Comparison of ENCODE assay signal across 8 cellular contexts in the genomic region with DNA sequence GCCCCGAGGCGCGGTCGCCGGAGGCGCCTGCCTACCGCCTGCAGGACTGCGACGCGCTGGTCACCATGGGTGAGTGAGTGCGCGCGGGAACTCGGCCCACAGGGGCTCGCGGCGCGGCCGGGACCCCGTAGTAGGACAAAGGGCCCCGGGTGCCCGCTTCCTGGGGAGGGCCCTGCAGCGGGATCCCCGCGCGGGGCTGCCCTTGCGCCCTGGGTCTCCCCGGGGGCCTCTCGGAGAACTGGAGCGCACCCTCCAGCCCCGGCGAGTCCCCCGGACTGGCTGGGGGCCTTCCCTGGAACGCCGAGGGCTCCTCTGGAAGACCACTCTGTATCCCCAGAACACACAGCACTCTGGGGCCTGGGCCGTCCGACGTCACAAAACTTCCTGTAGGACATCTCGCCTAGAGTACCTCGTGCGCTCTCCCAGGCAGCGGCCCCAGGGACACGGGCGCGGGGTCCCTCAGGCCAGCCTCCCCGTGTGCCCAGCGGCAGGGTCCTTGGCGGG.
A peak's percentile ranks its signal among the peaks of the same experiment; 100 is the strongest.
DNase-seq lines count a peak whose midpoint lies in the region; ATAC-seq, FAIRE-seq and TF ChIP-seq lines count a peak whose summit lies in the region.

No MANE protein-coding gene starts in this region.

- H3K9me3 ChIP-seq in KOPT-K1 (ENCODE audit: insufficient read depth, low read length, poor library complexity, severe bottlenecking) (no peaks in the 10 kb centered on the region), small intestine (ENCODE audit: control insufficient read depth, low read depth) (no peaks in the 10 kb centered on the region)

- DNase-seq in NK-92 treated with Interleukin-12 subunit alpha and Interleukin-12 subunit beta, amount 100 ng/mL, for 24 hours (lab: John Stamatoyannopoulos, UW): peak; percentile 5
- no peak for DNase-seq in NK-92 (lab: John Stamatoyannopoulos, UW; ENCODE audit: unreplicated experiment)
- DNase-seq in endothelial cell (ENCODE audit: low spot score): peak; percentile 9
- peak; percentile 28 for DNase-seq in small intestine
- no peak for DNase-seq in NCI-H1694 (lab: John Stamatoyannopoulos, UW)
- no peak for DNase-seq in GM12892 (ENCODE audit: insufficient read length)

- H3K36me3 Mint-ChIP-seq in endothelial cell (ENCODE audit: low read depth, unreplicated experiment): peaks cover 8% of the 10 kb centered on the region

- H3K36me3 ChIP-seq in KOPT-K1 (ENCODE audit: insufficient read depth, low read length) (no peaks in the 10 kb centered on the region), small intestine (ENCODE audit: control insufficient read depth in 2 of 2, insufficient read depth in 2 of 2, low read length in 2 of 2) (no peaks in the 10 kb centered on the region)

- H3K4me3 ChIP-seq in small intestine (ENCODE audit: low read depth in 1 of 2, low read length in 2 of 2): peak overlapping the region in 1 of 2 donors; percentile 54

- peaks cover 27% of the 10 kb centered on the region for H3K4me1 Mint-ChIP-seq in endothelial cell (ENCODE audit: unreplicated experiment)

- peaks cover 5% of the 10 kb centered on the region for H3K27me3 Mint-ChIP-seq in endothelial cell (ENCODE audit: unreplicated experiment)

- peak overlapping the region; percentile 80 for H3K27ac ChIP-seq in KOPT-K1 (ENCODE audit: low read depth, low read length, poor library complexity, severe bottlenecking)
- peak overlapping the region in 1 of 2 donors; percentile 94 for H3K27ac ChIP-seq in small intestine (ENCODE audit: low read depth in 1 of 2, low read length in 1 of 2)

- no peak for ATAC-seq in SK-N-SH treated with all-trans-retinoic acid at 6 μM for 48 hours

- WGBS in small intestine, 3 donors: 0 to 1% methylated on average over 3 to 48 of the region's 48 CpGs; no CpG with 5 or more reads in 1 of the 3 donors

- peak overlapping the region; percentile 91 for H3K27ac Mint-ChIP-seq in endothelial cell (ENCODE audit: unreplicated experiment)

- H3K4me3 Mint-ChIP-seq in endothelial cell (ENCODE audit: unreplicated experiment): peak overlapping the region; percentile 98

- FAIRE-seq in small intestine (lab: Jason Lieb, UNC): no peak
- FAIRE-seq in GM12892 (lab: Jason Lieb, UNC): no peak

- no peaks in the 10 kb centered on the region for H3K27me3 ChIP-seq in small intestine (ENCODE audit: control insufficient read depth in 2 of 2, insufficient read depth in 2 of 2, low read length in 2 of 2)

- no peaks in the 10 kb centered on the region for H3K4me1 ChIP-seq in small intestine (ENCODE audit: control insufficient read depth in 2 of 2, insufficient read depth in 1 of 2, low read depth in 1 of 2, low read length in 1 of 2)

- no peak for TF ChIP-seq CTCF in endothelial cell (IDR thresholded peaks at IDR 0.05; ENCODE audit: unreplicated experiment)

- H3K9me3 Mint-ChIP-seq in endothelial cell (ENCODE audit: unreplicated experiment): no peaks in the 10 kb centered on the region

- TF ChIP-seq POLR2A in GM12892 (IDR thresholded peaks at IDR 0.05; ENCODE audit: low read depth, low read length): no peak

TF ChIP-seq in SK-N-SH treated with all-trans-retinoic acid at 6 μM for 48 hours, 23 proteins besides CTCF, POLR2A, EP300 and RAD21:
- no peak for TF ChIP-seq PPARA (CRISPR knock-in tag; IDR thresholded peaks at IDR 0.05; ENCODE audit: borderline replicate concordance)
- TF ChIP-seq, protein P1, sequence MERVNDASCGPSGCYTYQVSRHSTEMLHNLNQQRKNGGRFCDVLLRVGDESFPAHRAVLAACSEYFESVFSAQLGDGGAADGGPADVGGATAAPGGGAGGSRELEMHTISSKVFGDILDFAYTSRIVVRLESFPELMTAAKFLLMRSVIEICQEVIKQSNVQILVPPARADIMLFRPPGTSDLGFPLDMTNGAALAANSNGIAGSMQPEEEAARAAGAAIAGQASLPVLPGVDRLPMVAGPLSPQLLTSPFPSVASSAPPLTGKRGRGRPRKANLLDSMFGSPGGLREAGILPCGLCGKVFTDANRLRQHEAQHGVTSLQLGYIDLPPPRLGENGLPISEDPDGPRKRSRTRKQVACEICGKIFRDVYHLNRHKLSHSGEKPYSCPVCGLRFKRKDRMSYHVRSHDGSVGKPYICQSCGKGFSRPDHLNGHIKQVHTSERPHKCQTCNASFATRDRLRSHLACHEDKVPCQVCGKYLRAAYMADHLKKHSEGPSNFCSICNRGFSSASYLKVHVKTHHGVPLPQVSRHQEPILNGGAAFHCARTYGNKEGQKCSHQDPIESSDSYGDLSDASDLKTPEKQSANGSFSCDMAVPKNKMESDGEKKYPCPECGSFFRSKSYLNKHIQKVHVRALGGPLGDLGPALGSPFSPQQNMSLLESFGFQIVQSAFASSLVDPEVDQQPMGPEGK (CRISPR knock-in tag; IDR thresholded peaks at IDR 0.05; ENCODE audit: borderline replicate concordance): no peak
- TF ChIP-seq ESRRG (CRISPR knock-in tag; IDR thresholded peaks at IDR 0.05): no peak
- no peak for TF ChIP-seq OSR1 (CRISPR knock-in tag; IDR thresholded peaks at IDR 0.05)
- TF ChIP-seq, protein P2, sequence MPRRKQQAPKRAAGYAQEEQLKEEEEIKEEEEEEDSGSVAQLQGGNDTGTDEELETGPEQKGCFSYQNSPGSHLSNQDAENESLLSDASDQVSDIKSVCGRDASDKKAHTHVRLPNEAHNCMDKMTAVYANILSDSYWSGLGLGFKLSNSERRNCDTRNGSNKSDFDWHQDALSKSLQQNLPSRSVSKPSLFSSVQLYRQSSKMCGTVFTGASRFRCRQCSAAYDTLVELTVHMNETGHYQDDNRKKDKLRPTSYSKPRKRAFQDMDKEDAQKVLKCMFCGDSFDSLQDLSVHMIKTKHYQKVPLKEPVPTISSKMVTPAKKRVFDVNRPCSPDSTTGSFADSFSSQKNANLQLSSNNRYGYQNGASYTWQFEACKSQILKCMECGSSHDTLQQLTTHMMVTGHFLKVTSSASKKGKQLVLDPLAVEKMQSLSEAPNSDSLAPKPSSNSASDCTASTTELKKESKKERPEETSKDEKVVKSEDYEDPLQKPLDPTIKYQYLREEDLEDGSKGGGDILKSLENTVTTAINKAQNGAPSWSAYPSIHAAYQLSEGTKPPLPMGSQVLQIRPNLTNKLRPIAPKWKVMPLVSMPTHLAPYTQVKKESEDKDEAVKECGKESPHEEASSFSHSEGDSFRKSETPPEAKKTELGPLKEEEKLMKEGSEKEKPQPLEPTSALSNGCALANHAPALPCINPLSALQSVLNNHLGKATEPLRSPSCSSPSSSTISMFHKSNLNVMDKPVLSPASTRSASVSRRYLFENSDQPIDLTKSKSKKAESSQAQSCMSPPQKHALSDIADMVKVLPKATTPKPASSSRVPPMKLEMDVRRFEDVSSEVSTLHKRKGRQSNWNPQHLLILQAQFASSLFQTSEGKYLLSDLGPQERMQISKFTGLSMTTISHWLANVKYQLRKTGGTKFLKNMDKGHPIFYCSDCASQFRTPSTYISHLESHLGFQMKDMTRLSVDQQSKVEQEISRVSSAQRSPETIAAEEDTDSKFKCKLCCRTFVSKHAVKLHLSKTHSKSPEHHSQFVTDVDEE (CRISPR knock-in tag; IDR thresholded peaks at IDR 0.05): no peak
- TF ChIP-seq ZC3H10 (CRISPR knock-in tag; IDR thresholded peaks at IDR 0.05): no peak
TF ChIP-seq in SK-N-SH treated with all-trans-retinoic acid at 6 μM for 48 hours: peak in this region for 0.

Comparison
In these comparisons a context has a peak if more than half of its experiments do, and no peak if none do; other contexts are left out.
1. DNase-seq: peak in NK-92 treated with Interleukin-12 subunit alpha and Interleukin-12 subunit beta, amount 100 ng/mL, for 24 hours (single experiment), endothelial cell (single experiment) and small intestine (single experiment); none in NK-92 (single experiment), NCI-H1694 (single experiment) and GM12892 (single experiment).